ENCODE assay signal across 2 cellular contexts in the genomic region with DNA sequence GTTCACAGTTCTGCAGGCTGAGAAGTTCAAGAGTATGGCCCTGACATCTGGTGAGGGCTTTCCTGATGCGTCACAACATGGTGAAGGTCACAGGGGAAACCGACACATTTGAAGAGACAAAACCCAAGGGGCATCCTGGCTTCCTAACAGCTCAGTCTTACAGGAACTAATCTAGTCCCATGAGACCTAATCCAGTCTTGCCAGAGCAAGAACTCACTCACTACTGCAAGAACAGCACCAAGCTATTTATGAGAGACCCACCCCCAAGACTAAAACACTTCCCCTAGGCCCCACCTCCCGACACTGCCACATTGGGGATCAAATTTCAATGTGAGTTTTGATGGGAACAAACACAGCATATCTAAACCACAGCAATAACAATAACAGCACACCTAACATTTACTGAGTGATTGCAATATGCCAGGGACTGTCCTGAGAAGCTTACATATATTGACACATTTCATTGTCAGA.
TF ChIP-seq lines count a peak whose summit lies in the region.

No MANE protein-coding gene starts in this region.

TF ChIP-seq in A549, 52 proteins besides CTCF, POLR2A, EP300 and RAD21 (continued from another document):
- TF ChIP-seq BCL3 (IDR thresholded peaks at IDR 0.05): no peak
- no peak for TF ChIP-seq CBX2 (IDR thresholded peaks at IDR 0.05; ENCODE audit: borderline replicate concordance, low read depth)
- no peak for TF ChIP-seq CEBPB (IDR thresholded peaks at IDR 0.05)
- TF ChIP-seq RNF2 (IDR thresholded peaks at IDR 0.05; ENCODE audit: borderline replicate concordance, low read depth): no peak
- TF ChIP-seq ZSCAN20 (CRISPR knock-in tag; IDR thresholded peaks at IDR 0.05): no peak
- TF ChIP-seq JUN (IDR thresholded peaks at IDR 0.05): no peak
- TF ChIP-seq ATOH8 (CRISPR knock-in tag; IDR thresholded peaks at IDR 0.05; ENCODE audit: low read depth): no peak
- no peak for TF ChIP-seq TFCP2L1 (CRISPR knock-in tag; IDR thresholded peaks at IDR 0.05)
- TF ChIP-seq HDAC2 (IDR thresholded peaks at IDR 0.05): no peak
- no peak for TF ChIP-seq MAFK (IDR thresholded peaks at IDR 0.05; ENCODE audit: partially characterized antibody)
- TF ChIP-seq EHF (CRISPR knock-in tag; IDR thresholded peaks at IDR 0.05): no peak
- TF ChIP-seq ESRRA (IDR thresholded peaks at IDR 0.05; ENCODE audit: borderline replicate concordance, low read length): no peak
- no peak for TF ChIP-seq ZNF302 (CRISPR knock-in tag; IDR thresholded peaks at IDR 0.05)
- no peak for TF ChIP-seq PBX3 (IDR thresholded peaks at IDR 0.05)
- no peak for TF ChIP-seq PHF8 (IDR thresholded peaks at IDR 0.05; ENCODE audit: borderline replicate concordance, low read depth)
- no peak for TF ChIP-seq GATA3 (IDR thresholded peaks at IDR 0.05; ENCODE audit: borderline replicate concordance)
- no peak for TF ChIP-seq ZC3H11A (IDR thresholded peaks at IDR 0.05)
- no peak for TF ChIP-seq TP53 (CRISPR knock-in tag; IDR thresholded peaks at IDR 0.05)
- TF ChIP-seq CBX8 (IDR thresholded peaks at IDR 0.05): no peak

TF ChIP-seq in IMR-90, 13 proteins besides CTCF, POLR2A, EP300 and RAD21 (continued from another document):
- TF ChIP-seq, protein P1, sequence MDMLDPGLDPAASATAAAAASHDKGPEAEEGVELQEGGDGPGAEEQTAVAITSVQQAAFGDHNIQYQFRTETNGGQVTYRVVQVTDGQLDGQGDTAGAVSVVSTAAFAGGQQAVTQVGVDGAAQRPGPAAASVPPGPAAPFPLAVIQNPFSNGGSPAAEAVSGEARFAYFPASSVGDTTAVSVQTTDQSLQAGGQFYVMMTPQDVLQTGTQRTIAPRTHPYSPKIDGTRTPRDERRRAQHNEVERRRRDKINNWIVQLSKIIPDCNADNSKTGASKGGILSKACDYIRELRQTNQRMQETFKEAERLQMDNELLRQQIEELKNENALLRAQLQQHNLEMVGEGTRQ (IDR thresholded peaks at IDR 0.05; ENCODE audit: low read depth, low read length): no peak
- TF ChIP-seq NFE2L2 (IDR thresholded peaks at IDR 0.05; ENCODE audit: low read depth, low read length): no peak
- no peak for TF ChIP-seq SMC3 (IDR thresholded peaks at IDR 0.05; ENCODE audit: low read depth, low read length)
- TF ChIP-seq RFX5 (IDR thresholded peaks at IDR 0.05; ENCODE audit: low read depth, low read length): no peak
